ENCODE assay signal across 1 cellular context in genomic region chr5:140176028-140176382, GRCh38.
TF ChIP-seq lines count a peak whose summit lies in the region.

No MANE protein-coding gene starts in this region.

TF ChIP-seq in K562, 482 proteins besides CTCF, POLR2A, EP300 and RAD21 (continued from another document):
- TF ChIP-seq ZHX1 (conservative IDR thresholded peaks at IDR 0.05; ENCODE audit: low read length) = 0 out of 2 replicates have a peak, but pooled peaks have one; percentile 27
- no peak for TF ChIP-seq ZNF830 (CRISPR knock-in tag; IDR thresholded peaks at IDR 0.05)
- TF ChIP-seq TBP (optimal IDR thresholded peaks at IDR 0.05; ENCODE audit: low read depth, low read length) = peak; percentile 7
TF ChIP-seq in K562: peak in this region for 17.
